ENCODE assay signal across 16 cellular contexts in genomic region chrX:134580947-134581346, GRCh38.
DNase-seq lines count a peak whose midpoint lies in the region; TF ChIP-seq lines count a peak whose summit lies in the region.
"Had no signal": no experiment of that assay in that cellular context is flagged by ENCODE, and none has a peak within 500 bp of the region (broad histone marks: within the 10 kb centered on the region; RNA-seq: fewer than 3 reads in every experiment).

No MANE protein-coding gene starts in this region.

- DNase-seq in AG08396 (ENCODE audit: low spot score) (peak; percentile 15), GM04504 (ENCODE audit: low read depth) (peak; percentile 32), fibroblast of mammary gland (ENCODE audit: low read depth) (peak; percentile 11), hepatic stellate cell (ENCODE audit: low spot score) (peak; percentile 26), HAP-1 (ENCODE audit: low spot score in 2 of 2) (no peak), LoVo (ENCODE audit: low spot score) (no peak), NCI-H2196 (lab: John Stamatoyannopoulos, UW; ENCODE audit: unreplicated experiment) (no peak), uterus (no peak)
- DNase-seq: ACHN, DMS 273 treated with DMSO at 0.1 percent for 48 hours, NCI-H1417, NCI-H1930, NCI-H510A treated with DMSO at 0.1 percent for 48 hours, Peyer's patch, SHP77 treated with DMSO at 0.1 percent for 48 hours had no signal

- H3K27ac ChIP-seq in uterus: no peak overlapping the region
- H3K27ac ChIP-seq: BLaER1 treated with 17β-estradiol and CSF1 and Interleukin-3, amounts not matched to agents 10 nM and 100 nM; Peyer's patch had no signal

- TF ChIP-seq CTCF in fibroblast of mammary gland (conservative IDR thresholded peaks at IDR 0.05; ENCODE audit: control insufficient read depth, insufficient read depth, low read depth, low read length) (no peak), uterus (IDR thresholded peaks at IDR 0.05) (no peak)

- no peaks in the 10 kb centered on the region for H3K36me3 ChIP-seq in HAP-1 (replicated peaks)
- no peaks in the 10 kb centered on the region for H3K36me3 ChIP-seq in uterus
- H3K36me3 ChIP-seq: BLaER1 treated with 17β-estradiol and CSF1 and Interleukin-3, amounts not matched to agents 10 nM and 100 nM; Peyer's patch had no signal

- H3K4me3 ChIP-seq in fibroblast of mammary gland (ENCODE audit: control insufficient read depth, low read depth, low read length) (no peak overlapping the region), HAP-1 (no peak overlapping the region), uterus (no peak overlapping the region)
- H3K4me3 ChIP-seq: BLaER1 treated with 17β-estradiol and CSF1 and Interleukin-3, amounts not matched to agents 10 nM and 100 nM; Peyer's patch had no signal

- no peaks in the 10 kb centered on the region for H3K27me3 ChIP-seq in HAP-1 (ENCODE audit: low read depth)
- H3K27me3 ChIP-seq in uterus: no peaks in the 10 kb centered on the region
- H3K27me3 ChIP-seq: Peyer's patch had no signal

- H3K4me1 ChIP-seq in HAP-1 (no peaks in the 10 kb centered on the region), uterus (no peaks in the 10 kb centered on the region)
- H3K4me1 ChIP-seq: Peyer's patch had no signal

- no peak for TF ChIP-seq POLR2A in uterus (IDR thresholded peaks at IDR 0.05)

- in situ Hi-C loops in HAP-1 (cut with MboI; ENCODE audit: low sequenced_read_pairs): no loop called here

- intact Hi-C loops in uterus (cut with DNase I; ENCODE audit: low total_unique reads): no loop called here

- H3K9me3 ChIP-seq in HAP-1: no peaks in the 10 kb centered on the region
- H3K9me3 ChIP-seq in uterus: no peaks in the 10 kb centered on the region
- H3K9me3 ChIP-seq: BLaER1 treated with 17β-estradiol and CSF1 and Interleukin-3, amounts not matched to agents 10 nM and 100 nM; Peyer's patch had no signal

Comparison
In these comparisons a context has a peak if more than half of its experiments do, and no peak if none do; other contexts are left out.
1. DNase-seq: peak in AG08396 (single experiment), GM04504 (single experiment), fibroblast of mammary gland (single experiment) and hepatic stellate cell (single experiment); none in HAP-1 (0 of 2), LoVo (single experiment), NCI-H2196 (single experiment) and uterus (0 of 2).